Comparison of ENCODE assay signal across 8 cellular contexts in genomic region chr6:90284236-90284744, GRCh38. TPM values are rescaled to one million over a fixed set of nuclear protein-coding genes. Genes with fewer than 3 reads are reported as not detected.
DNase-seq lines count a peak whose midpoint lies in the region; ATAC-seq, FAIRE-seq and TF ChIP-seq lines count a peak whose summit lies in the region.

No MANE protein-coding gene starts in this region.

- H3K27ac Mint-ChIP-seq in stimulated activated naive CD8-positive, alpha-beta T cell treated with anti-CD3 and anti-CD28 coated beads, Interleukin-15, Interleukin-2, amounts not matched to agents 100 ng/mL and 50 ng/mL, for 24 hours: peak overlapping the region; percentile 99

- no peaks in the 10 kb centered on the region for H3K36me3 ChIP-seq in SJSA1
- H3K36me3 ChIP-seq in bronchial epithelial cell (ENCODE audit: control insufficient read depth, insufficient read depth, low read length): no peaks in the 10 kb centered on the region
- H3K36me3 ChIP-seq in right lobe of liver: no peaks in the 10 kb centered on the region

- no peaks in the 10 kb centered on the region for H3K9me3 Mint-ChIP-seq in stimulated activated naive CD8-positive, alpha-beta T cell treated with anti-CD3 and anti-CD28 coated beads, Interleukin-15, Interleukin-2, amounts not matched to agents 100 ng/mL and 50 ng/mL, for 24 hours

- ATAC-seq in GM18873 (IDR thresholded peaks at IDR 0.05; ENCODE audit: low FRiP score, unreplicated experiment) (peak; percentile 9), HG03139 (IDR thresholded peaks at IDR 0.05; ENCODE audit: unreplicated experiment) (peak; percentile 5), right lobe of liver (peak in 2 of 4 donors; percentile 39 to 45)

- H3K27me3 ChIP-seq in SJSA1 (replicated peaks) (no peaks in the 10 kb centered on the region), bronchial epithelial cell (ENCODE audit: control insufficient read depth, insufficient read depth, low read length) (peaks cover 2% of the 10 kb centered on the region), right lobe of liver (no peaks in the 10 kb centered on the region)

- H3K4me3 ChIP-seq in SJSA1 (peak overlapping the region; percentile 18), bronchial epithelial cell (ENCODE audit: low read depth, low read length) (no peak overlapping the region), right lobe of liver (no peak overlapping the region)

- H3K9me3 ChIP-seq in SJSA1 (replicated peaks): 0 out of 2 replicates have a peak, but pooled peaks cover 2% of the 10 kb centered on the region
- H3K9me3 ChIP-seq in right lobe of liver: no peaks in the 10 kb centered on the region

- peaks cover 4% of the 10 kb centered on the region for H3K27me3 Mint-ChIP-seq in stimulated activated naive CD8-positive, alpha-beta T cell treated with anti-CD3 and anti-CD28 coated beads, Interleukin-15, Interleukin-2, amounts not matched to agents 100 ng/mL and 50 ng/mL, for 24 hours

- TF ChIP-seq CTCF in bronchial epithelial cell (IDR thresholded peaks at IDR 0.05; ENCODE audit: insufficient read depth, low read length, severe bottlenecking) (no peak), right lobe of liver (IDR thresholded peaks at IDR 0.05) (no peak)

- peaks cover 97% of the 10 kb centered on the region for H3K4me1 Mint-ChIP-seq in stimulated activated naive CD8-positive, alpha-beta T cell treated with anti-CD3 and anti-CD28 coated beads, Interleukin-15, Interleukin-2, amounts not matched to agents 100 ng/mL and 50 ng/mL, for 24 hours (ENCODE audit: low read depth)

- H3K4me3 Mint-ChIP-seq in stimulated activated naive CD8-positive, alpha-beta T cell treated with anti-CD3 and anti-CD28 coated beads, Interleukin-15, Interleukin-2, amounts not matched to agents 100 ng/mL and 50 ng/mL, for 24 hours: peak overlapping the region; percentile 78

- peaks cover 58% of the 10 kb centered on the region for H3K36me3 Mint-ChIP-seq in stimulated activated naive CD8-positive, alpha-beta T cell treated with anti-CD3 and anti-CD28 coated beads, Interleukin-15, Interleukin-2, amounts not matched to agents 100 ng/mL and 50 ng/mL, for 24 hours (ENCODE audit: low read depth)

- 40% methylated on average over 8 of the region's 8 CpGs for WGBS in right lobe of liver (ENCODE audit: insufficient coverage, low coverage, low lambda C conversion rate, missing lambda C conversion rate)

- DNase-seq in A172 (ENCODE audit: low spot score) (peak; percentile 85), SJSA1 (ENCODE audit: low read depth in 1 of 2, low spot score in 2 of 2) (peak; percentile 76 to 79), bronchial epithelial cell (ENCODE audit: low read depth) (peak; percentile 88), right lobe of liver (no peak), NCI-H1436 (lab: John Stamatoyannopoulos, UW) (no peak)

- no peak for TF ChIP-seq POLR2A in right lobe of liver (IDR thresholded peaks at IDR 0.05)

- peak; percentile 28 for FAIRE-seq in bronchial epithelial cell (lab: Jason Lieb, UNC)

- H3K27ac ChIP-seq in SJSA1 (peak overlapping the region; percentile 53), right lobe of liver (peak overlapping the region in 2 of 3 donors; percentile 7 to 55)

- intact Hi-C loops in right lobe of liver (cut with DNase I): no loop called here

- H3K4me1 ChIP-seq in SJSA1 (replicated peaks) (peaks cover 23% of the 10 kb centered on the region), right lobe of liver (peaks cover 0 to 27% (median 10%) of the 10 kb centered on the region in 4 donors)

RNA-seq across cellular contexts. Expression of gene BACH2, which starts 12.4 kb away (rescaled TPM):
- total RNA-seq in A172 (2014; rRNA removed; shearing (Covaris generic)): 0.03 and 0.65 TPM in 2 replicates
- total RNA-seq in SJSA1 (2014; rRNA removed; shearing (Covaris generic)): 1.3 and 1.4 TPM in 2 replicates
- total RNA-seq in bronchial epithelial cell (0.38 and 2.1 TPM in 2 replicates), right lobe of liver (10 to 100 TPM in 1 of 6 experiments, 1 to 10 TPM in 5; 2.6 to 12.6 (median 3.1) TPM)

Comparison
In these comparisons a context has a peak if more than half of its experiments do, and no peak if none do; other contexts are left out.
1. DNase-seq: peak in A172 (single experiment), SJSA1 (2 of 2) and bronchial epithelial cell (single experiment); none in right lobe of liver (0 of 3) and NCI-H1436 (single experiment).